In genomic region chr7:102578486-102578885, GRCh38 we compare ENCODE assay signal across 10 cellular contexts. TPM values are rescaled to one million over a fixed set of nuclear protein-coding genes. Genes with fewer than 3 reads are reported as not detected.
"Had no signal": no experiment of that assay in that cellular context is flagged by ENCODE, and none has a peak within 500 bp of the region (broad histone marks: within the 10 kb centered on the region; RNA-seq: fewer than 3 reads in every experiment).

No MANE protein-coding gene starts in this region.

RNA-seq across cellular contexts. Expression of gene SPDYE2, which starts 27.5 kb away (rescaled TPM):
- total RNA-seq: activated naive CD4-positive, alpha-beta T cell treated with anti-CD3 and anti-CD28 coated beads, Interleukin-2, amount 50 U/mL, for 72 hours; activated T-helper 2 cell treated with anti-CD3 and anti-CD28 coated beads, Interferon-gamma antibody, Interleukin-2, Interleukin-4, amounts not matched to agents 10 μg/mL and 5 μg/mL and 100 μg/mL, durations not matched to agents 14 hours and 24 hours and 36 hours; bronchial epithelial cell; fibroblast of lung; fibroblast of villous mesenchyme; gastroesophageal sphincter; kidney epithelial cell; psoas muscle; skeletal muscle tissue; T-helper 1 cell treated with Interleukin-12 subunit alpha and Interleukin-12 subunit beta and Interleukin-4 antibody, amounts not matched to agents 30 ng/mL and 1 ng/mL, for 36 hours had no signal
- polyA plus RNA-seq: fibroblast of lung had no signal
